ENCODE assay signal across 37 cellular contexts in the genomic region with DNA sequence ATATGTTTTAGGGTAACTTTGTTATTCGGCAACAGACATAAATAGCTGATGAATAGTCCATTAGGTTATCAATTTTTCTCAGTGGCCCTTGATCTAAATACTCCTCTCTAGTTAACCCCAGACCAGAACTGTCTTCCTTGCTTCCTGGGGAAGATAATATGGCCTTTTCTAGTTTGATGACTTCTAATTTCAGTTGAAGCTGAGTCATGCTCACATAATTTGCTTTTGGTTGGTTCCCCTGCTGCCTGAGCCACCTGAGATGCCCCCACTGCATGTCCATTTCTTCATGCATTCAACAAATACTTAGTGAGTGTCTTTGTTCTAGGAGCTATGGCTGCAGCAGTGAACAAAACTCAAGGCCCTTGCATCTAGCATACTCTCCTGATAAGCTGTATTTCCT.
"Had no signal": no experiment of that assay in that cellular context is flagged by ENCODE, and none has a peak within 500 bp of the region (broad histone marks: within the 10 kb centered on the region; RNA-seq: fewer than 3 reads in every experiment).

No MANE protein-coding gene starts in this region.

- DNase-seq: activated B cell treated with CpG ODN at 0.5 μM for 24 hours; activated CD4-positive, alpha-beta memory T cell treated with anti-CD3 and anti-CD28 coated beads for 36 hours; activated CD4-positive, alpha-beta T cell treated with anti-CD3 and anti-CD28 coated beads for 4 hours; activated CD4-positive, alpha-beta T cell treated with anti-CD3 and anti-CD28 coated beads, Interleukin-2, amount 10 ng/mL, durations not matched to agents 24 days and 14 days; activated CD4-positive, alpha-beta T cell treated with anti-CD3 and anti-CD28 coated beads, Interleukin-2, amount 50 U/mL, for 1 hour; activated CD4-positive, alpha-beta T cell treated with anti-CD3 and anti-CD28 coated beads, Interleukin-2, amount 50 U/mL, for 4 hours; activated CD4-positive, CD25-positive, alpha-beta regulatory T cell treated with anti-CD3 and anti-CD28 coated beads, Interleukin-2, amount 50 U/mL, for 72 hours; activated CD8-positive, alpha-beta memory T cell treated with anti-CD3 and anti-CD28 coated beads, Interleukin-2, amount 50 U/mL, for 4 hours; activated CD8-positive, alpha-beta T cell treated with anti-CD3 and anti-CD28 coated beads for 36 hours; activated effector memory CD4-positive, alpha-beta T cell treated with anti-CD3 and anti-CD28 coated beads, Interleukin-2, amount 50 U/mL, for 16 hours; activated gamma-delta T cell treated with Interleukin-2 at 50 U/mL for 16 hours; activated naive CD4-positive, alpha-beta T cell; activated naive CD4-positive, alpha-beta T cell treated with anti-CD3 and anti-CD28 coated beads for 36 hours; activated naive CD4-positive, alpha-beta T cell treated with anti-CD3 and anti-CD28 coated beads, Interleukin-2, amount 50 U/mL, for 16 hours; activated naive CD8-positive, alpha-beta T cell treated with anti-CD3 and anti-CD28 coated beads for 36 hours; activated T-cell treated with anti-CD3 and anti-CD28 coated beads for 4 hours; activated T-cell treated with anti-CD3 and anti-CD28 coated beads, Interleukin-2, amount 50 U/mL, for 1 hour; activated T-cell treated with anti-CD3 and anti-CD28 coated beads, Interleukin-2, amount 50 U/mL, for 4 hours; activated T-cell treated with anti-CD3 and anti-CD28 coated beads, Interleukin-2, amount 50 U/mL, for 72 hours; adrenal gland; amniotic stem cell; aorta; body of pancreas; brain microvascular endothelial cell; central memory CD4-positive, alpha-beta T cell; T-helper 1 cell; T-helper 2 cell; T-helper 9 cell had no signal

- H3K4me1 Mint-ChIP-seq: activated B cell treated with CpG ODN at 0.5 μM for 24 hours; activated CD4-positive, alpha-beta T cell treated with anti-CD3 and anti-CD28 coated beads, Interleukin-2, amount 10 ng/mL, durations not matched to agents 24 days and 14 days; activated naive CD8-positive, alpha-beta T cell treated with anti-CD3 and anti-CD28 coated beads for 36 hours; activated T-helper 17 cell treated with anti-CD3 and anti-CD28 coated beads, Interleukin-2, amount 50 U/mL, for 72 hours had no signal

- H3K9me3 ChIP-seq: adrenal gland, body of pancreas, breast epithelium had no signal

- H3K9me3 Mint-ChIP-seq: activated B cell treated with CpG ODN at 0.5 μM for 24 hours; activated CD4-positive, alpha-beta memory T cell treated with anti-CD3 and anti-CD28 coated beads for 36 hours; activated CD8-positive, alpha-beta T cell treated with anti-CD3 and anti-CD28 coated beads for 36 hours; activated naive CD4-positive, alpha-beta T cell treated with anti-CD3 and anti-CD28 coated beads for 36 hours; activated naive CD4-positive, alpha-beta T cell treated with anti-CD3 and anti-CD28 coated beads, Interleukin-2, amount 50 U/mL, for 72 hours; activated naive CD8-positive, alpha-beta T cell treated with anti-CD3 and anti-CD28 coated beads for 36 hours; activated T-cell treated with anti-CD3 and anti-CD28 coated beads, Interleukin-2, amount 50 U/mL, for 4 hours; activated T-helper 1 cell treated with anti-CD3 and anti-CD28 coated beads, Interleukin-12 subunit alpha, Interleukin-12 subunit beta, Interleukin-2, Interleukin-4 antibody, amounts not matched to agents 30 ng/mL and 10 ng/mL and 1 ng/mL, durations not matched to agents 14 hours and 24 hours and 36 hours; T-helper 1 cell treated with Interleukin-12 subunit alpha and Interleukin-12 subunit beta and Interleukin-4 antibody, amounts not matched to agents 30 μg/mL and 1 μg/mL, for 36 hours; T-helper 2 cell treated with Interferon-gamma antibody and Interleukin-4, amounts not matched to agents 5 μg/mL and 100 μg/mL, for 36 hours had no signal

- FAIRE-seq: astrocyte, TTC549 had no signal

- H3K4me1 ChIP-seq: body of pancreas, breast epithelium had no signal

- H3K27me3 Mint-ChIP-seq: activated B cell treated with CpG ODN at 0.5 μM for 24 hours; activated CD4-positive, alpha-beta memory T cell treated with anti-CD3 and anti-CD28 coated beads for 36 hours; activated CD4-positive, alpha-beta T cell treated with anti-CD3 and anti-CD28 coated beads, Interleukin-2, amount 10 ng/mL, durations not matched to agents 24 days and 14 days; activated CD8-positive, alpha-beta T cell treated with anti-CD3 and anti-CD28 coated beads for 36 hours; activated naive CD8-positive, alpha-beta T cell treated with anti-CD3 and anti-CD28 coated beads for 36 hours; activated T-helper 17 cell treated with anti-CD3 and anti-CD28 coated beads, Interleukin-2, amount 50 U/mL, for 72 hours had no signal

- H3K36me3 ChIP-seq: adrenal gland, brain microvascular endothelial cell, breast epithelium had no signal

- H3K27me3 ChIP-seq: adrenal gland, body of pancreas, brain microvascular endothelial cell, breast epithelium had no signal

- ATAC-seq: activated CD8-positive, alpha-beta T cell treated with anti-CD3 and anti-CD28 coated beads for 36 hours; activated naive CD4-positive, alpha-beta T cell treated with anti-CD3 and anti-CD28 coated beads, Interleukin-2, amount 50 U/mL, for 72 hours; activated T-cell treated with anti-CD3 and anti-CD28 coated beads, Interleukin-2, amount 50 U/mL, for 4 hours; activated T-cell treated with anti-CD3 and anti-CD28 coated beads, Interleukin-2, amount 50 U/mL, for 72 hours; activated T-helper 17 cell treated with anti-CD3 and anti-CD28 coated beads, Interleukin-2, amount 50 U/mL, for 72 hours; body of pancreas had no signal

- H3K27ac Mint-ChIP-seq: activated B cell treated with CpG ODN at 0.5 μM for 24 hours; activated CD4-positive, alpha-beta memory T cell treated with anti-CD3 and anti-CD28 coated beads for 36 hours; activated CD4-positive, alpha-beta T cell treated with anti-CD3 and anti-CD28 coated beads, Interleukin-2, amount 10 ng/mL, durations not matched to agents 24 days and 14 days; activated CD8-positive, alpha-beta T cell treated with anti-CD3 and anti-CD28 coated beads for 36 hours; activated naive CD4-positive, alpha-beta T cell treated with anti-CD3 and anti-CD28 coated beads for 36 hours; activated naive CD4-positive, alpha-beta T cell treated with anti-CD3 and anti-CD28 coated beads, Interleukin-2, amount 50 U/mL, for 72 hours; activated naive CD8-positive, alpha-beta T cell treated with anti-CD3 and anti-CD28 coated beads for 36 hours; activated T-cell treated with anti-CD3 and anti-CD28 coated beads, Interleukin-2, amount 50 U/mL, for 72 hours; activated T-helper 1 cell treated with anti-CD3 and anti-CD28 coated beads, Interleukin-12 subunit alpha, Interleukin-12 subunit beta, Interleukin-2, Interleukin-4 antibody, amounts not matched to agents 30 ng/mL and 10 ng/mL and 1 ng/mL, durations not matched to agents 14 hours and 24 hours and 36 hours; activated T-helper 17 cell treated with anti-CD3 and anti-CD28 coated beads, Interleukin-2, amount 50 U/mL, for 72 hours; T-helper 1 cell treated with Interleukin-12 subunit alpha and Interleukin-12 subunit beta and Interleukin-4 antibody, amounts not matched to agents 30 μg/mL and 1 μg/mL, for 36 hours; T-helper 2 cell treated with Interferon-gamma antibody and Interleukin-4, amounts not matched to agents 5 μg/mL and 100 μg/mL, for 36 hours had no signal

- H3K4me3 ChIP-seq: adrenal gland, body of pancreas, breast epithelium had no signal

- H3K27ac ChIP-seq: adrenal gland, body of pancreas, brain microvascular endothelial cell, breast epithelium, VCaP had no signal

- H3K36me3 Mint-ChIP-seq: activated naive CD4-positive, alpha-beta T cell treated with anti-CD3 and anti-CD28 coated beads, Interleukin-2, amount 50 U/mL, for 72 hours had no signal

- H3K4me3 Mint-ChIP-seq: activated B cell treated with CpG ODN at 0.5 μM for 24 hours; activated CD4-positive, alpha-beta memory T cell treated with anti-CD3 and anti-CD28 coated beads for 36 hours; activated CD4-positive, alpha-beta T cell treated with anti-CD3 and anti-CD28 coated beads, Interleukin-2, amount 10 ng/mL, durations not matched to agents 24 days and 14 days; activated CD8-positive, alpha-beta T cell treated with anti-CD3 and anti-CD28 coated beads for 36 hours; activated naive CD4-positive, alpha-beta T cell treated with anti-CD3 and anti-CD28 coated beads for 36 hours; activated naive CD8-positive, alpha-beta T cell treated with anti-CD3 and anti-CD28 coated beads for 36 hours; activated T-cell treated with anti-CD3 and anti-CD28 coated beads, Interleukin-2, amount 50 U/mL, for 4 hours; activated T-cell treated with anti-CD3 and anti-CD28 coated beads, Interleukin-2, amount 50 U/mL, for 72 hours; activated T-helper 1 cell treated with anti-CD3 and anti-CD28 coated beads, Interleukin-12 subunit alpha, Interleukin-12 subunit beta, Interleukin-2, Interleukin-4 antibody, amounts not matched to agents 30 ng/mL and 10 ng/mL and 1 ng/mL, durations not matched to agents 14 hours and 24 hours and 36 hours; activated T-helper 17 cell treated with anti-CD3 and anti-CD28 coated beads, Interleukin-2, amount 50 U/mL, for 72 hours; T-helper 1 cell treated with Interleukin-12 subunit alpha and Interleukin-12 subunit beta and Interleukin-4 antibody, amounts not matched to agents 30 μg/mL and 1 μg/mL, for 36 hours; T-helper 2 cell treated with Interferon-gamma antibody and Interleukin-4, amounts not matched to agents 5 μg/mL and 100 μg/mL, for 36 hours had no signal
